17 cellular contexts compared by ENCODE assay signal in the genomic region with DNA sequence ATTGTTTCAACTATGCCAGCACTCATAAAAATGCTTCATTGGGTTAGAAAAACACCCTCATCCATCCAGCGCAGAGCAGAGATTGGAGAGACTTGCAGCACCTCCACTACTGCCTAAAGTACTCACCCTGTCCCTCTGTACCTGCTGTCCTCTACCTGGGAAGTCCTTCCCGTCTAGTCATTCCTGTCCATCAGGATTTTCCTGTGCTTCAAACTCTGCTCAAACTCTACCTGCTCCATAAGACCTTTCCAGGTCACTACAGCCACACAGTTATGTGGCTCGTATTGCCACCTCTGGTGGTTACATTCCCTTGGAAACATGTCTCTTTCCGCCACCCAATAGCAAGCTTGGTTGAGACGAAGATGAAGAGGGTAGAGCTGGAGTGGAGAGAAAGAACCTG. TPM values are rescaled to one million over a fixed set of nuclear protein-coding genes. Genes with fewer than 3 reads are reported as not detected.
A peak's percentile ranks its signal among the peaks of the same experiment; 100 is the strongest.
DNase-seq lines count a peak whose midpoint lies in the region; ATAC-seq and TF ChIP-seq lines count a peak whose summit lies in the region.
"Had no signal": no experiment of that assay in that cellular context is flagged by ENCODE, and none has a peak within 500 bp of the region (broad histone marks: within the 10 kb centered on the region; RNA-seq: fewer than 3 reads in every experiment).

No MANE protein-coding gene starts in this region.

- H3K27ac ChIP-seq in prostate gland (no peak overlapping the region), neural progenitor cell (no peak overlapping the region)

- no peak for TF ChIP-seq POLR2A in prostate gland (IDR thresholded peaks at IDR 0.05)

- ATAC-seq in HG02981 (IDR thresholded peaks at IDR 0.05; ENCODE audit: unreplicated experiment) = no peak

- no peaks in the 10 kb centered on the region for H3K27me3 Mint-ChIP-seq in neural progenitor cell (ENCODE audit: insufficient read depth, low read depth)
- H3K27me3 Mint-ChIP-seq: CD4-positive, alpha-beta memory T cell had no signal

- H3K27me3 ChIP-seq in prostate gland (replicated peaks; ENCODE audit: insufficient read depth) (no peaks in the 10 kb centered on the region), neural progenitor cell (no peaks in the 10 kb centered on the region)

- TF ChIP-seq CTCF in LNCaP clone FGC (IDR thresholded peaks at IDR 0.05; ENCODE audit: control insufficient read depth, extremely low read depth, insufficient read depth) (no peak), epithelial cell of esophagus (IDR thresholded peaks at IDR 0.05; ENCODE audit: insufficient read depth, low read depth, low read length, missing control alignments) (no peak), prostate gland (IDR thresholded peaks at IDR 0.05) (no peak), neural progenitor cell (IDR thresholded peaks at IDR 0.05) (no peak)

- no peaks in the 10 kb centered on the region for H3K79me2 ChIP-seq in neural progenitor cell (ENCODE audit: low read depth)

- 69% methylated on average over 5 of the region's 5 CpGs for WGBS in prostate gland

- H3K4me3 ChIP-seq in LNCaP clone FGC (ENCODE audit: low read depth, low read length) = no peak overlapping the region
- no peak overlapping the region for H3K4me3 ChIP-seq in epithelial cell of esophagus (ENCODE audit: low read length)
- no peak overlapping the region for H3K4me3 ChIP-seq in prostate gland
- no peak overlapping the region for H3K4me3 ChIP-seq in neural progenitor cell
- H3K4me3 ChIP-seq: HAP-1 had no signal

- H3K9me3 ChIP-seq in prostate gland = no peaks in the 10 kb centered on the region
- H3K9me3 ChIP-seq in neural progenitor cell (ENCODE audit: low read depth) = no peaks in the 10 kb centered on the region
- H3K9me3 ChIP-seq: HAP-1 had no signal

- no peak overlapping the region for H3K27ac Mint-ChIP-seq in neural progenitor cell
- H3K27ac Mint-ChIP-seq: CD4-positive, alpha-beta memory T cell; HFFc6 had no signal

- H3K36me3 ChIP-seq in prostate gland = no peaks in the 10 kb centered on the region
- H3K36me3 ChIP-seq in neural progenitor cell = no peaks in the 10 kb centered on the region
- H3K36me3 ChIP-seq: HAP-1 had no signal

- H3K4me1 ChIP-seq in prostate gland (replicated peaks) (no peaks in the 10 kb centered on the region), neural progenitor cell (no peaks in the 10 kb centered on the region)

- no peaks in the 10 kb centered on the region for H3F3A ChIP-seq in neural progenitor cell (ENCODE audit: low read depth)

- H3K36me3 Mint-ChIP-seq in neural progenitor cell = peaks cover 2% of the 10 kb centered on the region

- H3K4me3 Mint-ChIP-seq in neural progenitor cell = no peak overlapping the region
- H3K4me3 Mint-ChIP-seq: CD4-positive, alpha-beta memory T cell; HFFc6 had no signal

- H4K20me1 ChIP-seq in neural progenitor cell (ENCODE audit: low read depth) = no peaks in the 10 kb centered on the region

- no peak overlapping the region for H3K4me2 ChIP-seq in neural progenitor cell

- H3K4me1 Mint-ChIP-seq in neural progenitor cell = peaks cover 5% of the 10 kb centered on the region

- intact Hi-C loops in prostate gland (cut with DNase I) = no loop called here

- H3K9ac ChIP-seq in neural progenitor cell = no peak overlapping the region

- no peak overlapping the region for H2AFZ ChIP-seq in neural progenitor cell (replicated peaks)

- H3K9me3 Mint-ChIP-seq in neural progenitor cell = no peaks in the 10 kb centered on the region
- H3K9me3 Mint-ChIP-seq: CD4-positive, alpha-beta memory T cell; HFFc6 had no signal

- DNase-seq in ELF-1 (ENCODE audit: low read depth, low spot score) (peak; percentile 38), LNCaP clone FGC (ENCODE audit: low read depth) (peak; percentile 64), epithelial cell of esophagus (ENCODE audit: low read depth) (peak; percentile 25), prostate gland (ENCODE audit: low spot score) (peak; percentile 19), neural progenitor cell (ENCODE audit: low spot score) (no peak), HuH-7.5 (ENCODE audit: low spot score) (no peak)
- DNase-seq: C1 segment of cervical spinal cord; Calu3; CD4-positive, alpha-beta memory T cell; COR-L47; DMS53; DMS79 treated with DMSO at 0.1 percent for 48 hours; GOT3; HFFc6 had no signal

RNA-seq across cellular contexts. Expression of gene OVGP1, which starts 7.2 kb away (rescaled TPM):
- total RNA-seq in prostate gland = 1 to 10 TPM; 2.9 to 3.5 TPM
- 1.8 and 2.1 TPM in 2 replicates for total RNA-seq in neural progenitor cell (ENCODE audit: low replicate concordance)
- total RNA-seq: A172 had no signal

RNA-seq across cellular contexts. Expression of gene WDR77, which starts 28.7 kb away (rescaled TPM):
- 10 to 100 TPM; 19.1 to 31.6 TPM for total RNA-seq in prostate gland
- total RNA-seq in neural progenitor cell (ENCODE audit: low replicate concordance) = 55.8 and 73.3 TPM in 2 replicates

RNA-seq across cellular contexts. Expression of gene ATP5PB, which starts 28.9 kb away (rescaled TPM):
- total RNA-seq in prostate gland (100 to 1,000 TPM; 144 to 192 TPM), neural progenitor cell (ENCODE audit: low replicate concordance) (273 and 467 TPM in 2 replicates)

RNA-seq across cellular contexts. Expression of gene C1orf162, which starts 53.4 kb away (rescaled TPM):
- 1 to 10 TPM; 3.2 to 9.6 TPM for total RNA-seq in prostate gland
- 0.26 and 0.93 TPM in 2 replicates for total RNA-seq in neural progenitor cell (ENCODE audit: low replicate concordance)
- total RNA-seq: A172 had no signal

Comparison
In these comparisons a context has a peak if more than half of its experiments do, and no peak if none do; other contexts are left out.
1. DNase-seq: peak in ELF-1 (single experiment), LNCaP clone FGC (single experiment), epithelial cell of esophagus (single experiment) and prostate gland (single experiment); none in neural progenitor cell (single experiment) and HuH-7.5 (single experiment).